1 cellular context compared by ENCODE assay signal in the genomic region with DNA sequence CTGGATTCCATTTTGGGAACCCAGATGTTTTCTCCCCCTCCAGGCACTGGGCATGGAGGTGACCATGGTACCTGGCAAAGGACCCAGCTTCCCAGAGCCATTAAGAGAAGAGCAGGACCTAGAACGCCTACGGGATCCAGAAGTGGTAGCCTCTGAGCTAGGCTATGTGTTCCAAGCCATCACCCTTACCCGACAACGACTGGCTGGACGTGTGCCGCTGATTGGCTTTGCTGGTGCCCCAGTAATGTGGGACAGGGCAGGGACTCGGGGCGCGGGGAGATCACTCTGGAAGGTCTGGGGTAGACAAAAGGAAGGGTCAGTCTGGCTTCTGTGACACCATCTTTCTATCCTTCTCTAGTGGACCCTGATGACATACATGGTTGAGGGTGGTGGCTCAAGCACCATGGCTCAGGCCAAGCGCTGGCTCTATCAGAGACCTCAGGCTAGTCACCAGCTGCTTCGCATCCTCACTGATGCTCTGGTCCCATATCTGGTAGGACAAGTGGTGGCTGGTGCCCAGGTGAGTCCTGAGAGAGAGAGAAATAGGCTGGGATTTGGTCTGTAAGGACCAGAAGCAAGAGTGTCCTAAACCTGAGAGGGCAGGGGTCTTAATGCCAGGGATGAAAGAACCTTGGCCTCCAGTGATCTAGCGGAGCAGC.
TF ChIP-seq lines count a peak whose summit lies in the region.

No MANE protein-coding gene starts in this region.

TF ChIP-seq in H1, 55 proteins besides CTCF, POLR2A, EP300 and RAD21:
- TF ChIP-seq TAF7 (optimal IDR thresholded peaks at IDR 0.05; ENCODE audit: borderline replicate concordance, low read depth, low read length) (no peak), BACH1 (IDR thresholded peaks at IDR 0.05; ENCODE audit: low read length) (no peak), CHD1 (IDR thresholded peaks at IDR 0.05; ENCODE audit: low read depth, low read length) (no peak), ZNF274 (IDR thresholded peaks at IDR 0.05; ENCODE audit: borderline replicate concordance, extremely low read depth, low read length) (no peak), SP2 (IDR thresholded peaks at IDR 0.05; ENCODE audit: low read length) (no peak), SIRT6 (IDR thresholded peaks at IDR 0.05; ENCODE audit: low read length) (no peak), CBX5 (IDR thresholded peaks at IDR 0.05; ENCODE audit: low read depth, low read length) (no peak), CEBPB (IDR thresholded peaks at IDR 0.05; ENCODE audit: low read depth, low read length) (no peak), USF2 (IDR thresholded peaks at IDR 0.05; ENCODE audit: low read length) (no peak)
TF ChIP-seq in H1: peak in this region for 0.
